In the genomic region with DNA sequence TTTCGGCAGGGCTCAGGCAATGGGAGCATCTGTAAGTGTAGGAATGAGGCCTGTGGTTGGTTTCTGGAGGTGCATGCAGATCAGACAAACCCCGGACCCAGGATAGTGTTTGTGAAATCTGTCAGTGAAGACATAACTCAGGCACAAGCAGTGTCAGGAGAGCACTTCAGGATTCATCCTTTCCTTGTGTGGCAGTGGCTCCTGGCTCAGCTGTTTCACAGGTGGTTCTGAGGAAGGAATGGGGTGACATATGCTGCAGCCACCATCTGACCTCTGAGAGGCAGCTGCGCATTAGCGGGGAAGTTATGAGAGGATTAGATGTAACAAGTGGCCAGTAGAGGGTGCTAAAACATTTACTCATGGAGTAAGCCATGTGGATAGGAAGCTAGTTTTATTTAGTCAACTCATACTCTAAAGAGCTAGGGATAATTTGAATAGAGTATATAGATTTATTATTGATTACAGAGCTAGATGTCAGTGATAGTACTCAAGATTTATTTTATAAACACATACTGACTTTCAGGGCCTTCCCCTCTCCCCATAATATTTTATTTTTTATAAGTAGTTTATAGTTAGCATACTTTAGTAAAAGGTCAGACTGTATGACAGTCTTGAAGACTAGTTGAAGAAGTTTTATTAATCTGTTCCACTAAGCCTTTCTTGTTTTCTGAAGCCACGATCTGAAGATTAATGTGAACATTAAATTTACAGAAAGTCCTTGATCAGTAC, we compare ENCODE assay signal across 8 cellular contexts. TPM values are rescaled to one million over a fixed set of nuclear protein-coding genes. Genes with fewer than 3 reads are reported as not detected.
DNase-seq lines count a peak whose midpoint lies in the region; ATAC-seq, FAIRE-seq and TF ChIP-seq lines count a peak whose summit lies in the region.

No MANE protein-coding gene starts in this region.

- ATAC-seq in HG02571 (IDR thresholded peaks at IDR 0.05; ENCODE audit: unreplicated experiment) (peak; percentile 93), left ventricle myocardium superior (peak; percentile 81)

- H4K20me1 ChIP-seq in MM.1S (ENCODE audit: insufficient read depth, low read length) = peaks cover 4% of the 10 kb centered on the region

- no peak overlapping the region for H3K9ac ChIP-seq in MM.1S (ENCODE audit: low read length)

- H3K4me2 ChIP-seq in MM.1S (ENCODE audit: low read depth, low read length) = no peak overlapping the region

- no peaks in the 10 kb centered on the region for H3K9me2 ChIP-seq in MM.1S (replicated peaks; ENCODE audit: insufficient read depth, low read length)

- peak; percentile 65 for TF ChIP-seq CTCF in MM.1S (IDR thresholded peaks at IDR 0.05; ENCODE audit: low read length)

- H3K9me3 ChIP-seq in MM.1S (replicated peaks; ENCODE audit: insufficient read depth, low read length) = no peaks in the 10 kb centered on the region

- no peak overlapping the region for H2AFZ ChIP-seq in MM.1S (ENCODE audit: low read length)

- peak; percentile 31 for DNase-seq in stimulated activated CD4-positive, alpha-beta T cell treated with anti-CD3 and anti-CD28 coated beads, Interleukin-15, amount 100 ng/mL, for 24 hours
- DNase-seq in stimulated activated CD4-positive, alpha-beta T cell treated with anti-CD3 and anti-CD28 coated beads, Interleukin-4, amount 100 ng/mL, for 1 hour = no peak
- DNase-seq in MM.1S (peak; percentile 82), RCC 7860 (ENCODE audit: low spot score) (peak; percentile 76), amniotic stem cell (lab: John Stamatoyannopoulos, UW) (peak; percentile 86), left ventricle myocardium superior (no peak), renal cortical epithelial cell (ENCODE audit: low read depth) (peak; percentile 83)

- intact Hi-C loops in left ventricle myocardium superior (cut with micrococcal nuclease) = no loop called here

- H3K4me1 ChIP-seq in MM.1S (ENCODE audit: low read length) = no peaks in the 10 kb centered on the region

- FAIRE-seq in RCC 7860 (lab: Jason Lieb, UNC) = peak; percentile 75

- no peak overlapping the region for H3K4me3 ChIP-seq in MM.1S (ENCODE audit: low read length)

- H3K27ac ChIP-seq in MM.1S (ENCODE audit: low read length) = no peak overlapping the region

- peaks cover 4% of the 10 kb centered on the region; the same call in 1 of the 2 replicates for H3K36me3 ChIP-seq in MM.1S (replicated peaks; ENCODE audit: insufficient read depth, low read length)

- no peaks in the 10 kb centered on the region for H3K27me3 ChIP-seq in MM.1S (replicated peaks; ENCODE audit: insufficient read depth, low read length)

- no peaks in the 10 kb centered on the region; the same call in 1 of the 2 replicates for H3F3A ChIP-seq in MM.1S (ENCODE audit: insufficient read depth, low read length)

- H3K79me2 ChIP-seq in MM.1S (ENCODE audit: low read length) = peaks cover 53% of the 10 kb centered on the region

RNA-seq across cellular contexts. Expression of gene NNT, which starts 28.4 kb away (rescaled TPM):
- total RNA-seq in left ventricle myocardium superior (554 TPM), renal cortical epithelial cell (66.7 and 147 TPM in 2 replicates)

Comparison
In these comparisons a context has a peak if more than half of its experiments do, and no peak if none do; other contexts are left out.
1. DNase-seq: peak in stimulated activated CD4-positive, alpha-beta T cell treated with anti-CD3 and anti-CD28 coated beads, Interleukin-15, amount 100 ng/mL, for 24 hours (single experiment), MM.1S (single experiment), RCC 7860 (single experiment), amniotic stem cell (single experiment) and renal cortical epithelial cell (single experiment); none in stimulated activated CD4-positive, alpha-beta T cell treated with anti-CD3 and anti-CD28 coated beads, Interleukin-4, amount 100 ng/mL, for 1 hour (single experiment) and left ventricle myocardium superior (single experiment).